In the genomic region with DNA sequence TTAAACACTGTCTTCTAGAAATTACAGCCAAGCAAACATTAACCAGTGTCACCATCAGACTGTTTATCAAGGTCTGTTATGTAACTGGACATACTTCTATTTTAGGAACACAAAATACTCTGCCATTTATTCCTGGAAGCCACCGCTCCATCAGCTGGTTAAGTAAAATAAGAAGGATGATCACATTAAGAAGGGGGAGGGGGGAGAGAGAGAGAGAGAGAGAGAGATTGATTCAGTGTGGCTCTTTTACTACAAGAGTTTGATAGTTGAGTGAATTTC, we compare ENCODE assay signal across 11 cellular contexts. TPM values are rescaled to one million over a fixed set of nuclear protein-coding genes. Genes with fewer than 3 reads are reported as not detected.
DNase-seq lines count a peak whose midpoint lies in the region; ATAC-seq and TF ChIP-seq lines count a peak whose summit lies in the region.
"Had no signal": no experiment of that assay in that cellular context is flagged by ENCODE, and none has a peak within 500 bp of the region (broad histone marks: within the 10 kb centered on the region; RNA-seq: fewer than 3 reads in every experiment).

No MANE protein-coding gene starts in this region.

- 0% methylated on average over 1 of the region's 1 CpG for WGBS in right lobe of liver (ENCODE audit: insufficient coverage, low coverage, low lambda C conversion rate, missing lambda C conversion rate)
- WGBS in lower leg skin, 2 donors = 21 to 42% methylated on average over 1 of the region's 1 CpG

- no peak overlapping the region for H3K4me3 Mint-ChIP-seq in activated T-helper 2 cell treated with anti-CD3 and anti-CD28 coated beads, Interferon-gamma antibody, Interleukin-2, Interleukin-4, amounts not matched to agents 10 μg/mL and 5 μg/mL and 100 μg/mL, durations not matched to agents 14 hours and 24 hours and 36 hours (ENCODE audit: low read depth)
- no peak overlapping the region for H3K4me3 Mint-ChIP-seq in stimulated activated naive B cell treated with anti-CD40 and anti-IgM and Interleukin-4, amounts not matched to agents 10 μg/mL and 1 μg/mL and 100 μg/mL, for 72 hours
- H3K4me3 Mint-ChIP-seq in nephron progenitor cell = no peak overlapping the region
- H3K4me3 Mint-ChIP-seq: GM23338 had no signal

- peak overlapping the region in 2 of 3 donors; percentile 67 to 72 for H3K27ac ChIP-seq in right lobe of liver

- H3K4me1 Mint-ChIP-seq in activated T-helper 2 cell treated with anti-CD3 and anti-CD28 coated beads, Interferon-gamma antibody, Interleukin-2, Interleukin-4, amounts not matched to agents 10 μg/mL and 5 μg/mL and 100 μg/mL, durations not matched to agents 14 hours and 24 hours and 36 hours (ENCODE audit: low read depth) = peaks cover 46% of the 10 kb centered on the region
- peaks cover 28 to 58% of the 10 kb centered on the region in 2 donors for H3K4me1 Mint-ChIP-seq in stimulated activated naive B cell treated with anti-CD40 and anti-IgM and Interleukin-4, amounts not matched to agents 10 μg/mL and 1 μg/mL and 100 μg/mL, for 72 hours
- peaks cover 35% of the 10 kb centered on the region for H3K4me1 Mint-ChIP-seq in nephron progenitor cell

- no peaks in the 10 kb centered on the region for H3K36me3 ChIP-seq in right lobe of liver

- TF ChIP-seq POLR2A in right lobe of liver (IDR thresholded peaks at IDR 0.05) (no peak), lower leg skin (IDR thresholded peaks at IDR 0.05) (no peak)

- peaks cover 60% of the 10 kb centered on the region for H3K36me3 Mint-ChIP-seq in activated T-helper 2 cell treated with anti-CD3 and anti-CD28 coated beads, Interferon-gamma antibody, Interleukin-2, Interleukin-4, amounts not matched to agents 10 μg/mL and 5 μg/mL and 100 μg/mL, durations not matched to agents 14 hours and 24 hours and 36 hours (ENCODE audit: low read depth)
- H3K36me3 Mint-ChIP-seq in stimulated activated naive B cell treated with anti-CD40 and anti-IgM and Interleukin-4, amounts not matched to agents 10 μg/mL and 1 μg/mL and 100 μg/mL, for 72 hours = peaks cover 30 to 48% of the 10 kb centered on the region in 2 donors
- H3K36me3 Mint-ChIP-seq in nephron progenitor cell (ENCODE audit: low read depth) = no peaks in the 10 kb centered on the region

- DNase-seq in NCI-H146 (lab: John Stamatoyannopoulos, UW) (peak; percentile 73), NCI-H146 treated with DMSO at 0.1 percent for 48 hours (lab: John Stamatoyannopoulos, UW; ENCODE audit: unreplicated experiment) (no peak), right lobe of liver (no peak), lower leg skin (ENCODE audit: low spot score in 2 of 2) (no peak), nephron progenitor cell (no peak)
- no peak for DNase-seq in activated T-helper 2 cell treated with anti-CD3 and anti-CD28 coated beads, Interferon-gamma antibody, Interleukin-2, Interleukin-4, amounts not matched to agents 10 μg/mL and 5 μg/mL and 100 μg/mL, durations not matched to agents 14 hours and 24 hours and 36 hours (ENCODE audit: low spot score)
- DNase-seq in stimulated activated naive B cell treated with anti-CD40 and anti-IgM and Interleukin-4, amounts not matched to agents 10 μg/mL and 1 μg/mL and 100 μg/mL, for 72 hours = no peak
- DNase-seq: MM.1S had no signal

- no peak for TF ChIP-seq CTCF in right lobe of liver (IDR thresholded peaks at IDR 0.05)
- no peak for TF ChIP-seq CTCF in lower leg skin (IDR thresholded peaks at IDR 0.05)
- TF ChIP-seq CTCF in nephron progenitor cell (IDR thresholded peaks at IDR 0.05) = no peak

- H3K9me3 Mint-ChIP-seq in activated T-helper 2 cell treated with anti-CD3 and anti-CD28 coated beads, Interferon-gamma antibody, Interleukin-2, Interleukin-4, amounts not matched to agents 10 μg/mL and 5 μg/mL and 100 μg/mL, durations not matched to agents 14 hours and 24 hours and 36 hours = no peaks in the 10 kb centered on the region
- H3K9me3 Mint-ChIP-seq in stimulated activated naive B cell treated with anti-CD40 and anti-IgM and Interleukin-4, amounts not matched to agents 10 μg/mL and 1 μg/mL and 100 μg/mL, for 72 hours = peaks cover 0 to 3% of the 10 kb centered on the region in 2 donors
- H3K9me3 Mint-ChIP-seq in nephron progenitor cell = no peaks in the 10 kb centered on the region
- H3K9me3 Mint-ChIP-seq: GM23338 had no signal

- ATAC-seq in right lobe of liver (peak; percentile 49 to 81 (median 52)), HG03521 (IDR thresholded peaks at IDR 0.05; ENCODE audit: unreplicated experiment) (no peak)
- ATAC-seq in stimulated activated naive B cell treated with anti-CD40 and anti-IgM and Interleukin-4, amounts not matched to agents 10 μg/mL and 1 μg/mL and 100 μg/mL, for 72 hours (replicated peaks) = no peak
- ATAC-seq: A549, GM23338 had no signal

- H3K27me3 ChIP-seq in right lobe of liver = no peaks in the 10 kb centered on the region

- no peaks in the 10 kb centered on the region for H3K27me3 Mint-ChIP-seq in activated T-helper 2 cell treated with anti-CD3 and anti-CD28 coated beads, Interferon-gamma antibody, Interleukin-2, Interleukin-4, amounts not matched to agents 10 μg/mL and 5 μg/mL and 100 μg/mL, durations not matched to agents 14 hours and 24 hours and 36 hours (ENCODE audit: low read depth)
- no peaks in the 10 kb centered on the region for H3K27me3 Mint-ChIP-seq in stimulated activated naive B cell treated with anti-CD40 and anti-IgM and Interleukin-4, amounts not matched to agents 10 μg/mL and 1 μg/mL and 100 μg/mL, for 72 hours
- H3K27me3 Mint-ChIP-seq in nephron progenitor cell (ENCODE audit: low read depth, poor library complexity) = peaks cover 34% of the 10 kb centered on the region

- H3K4me3 ChIP-seq in right lobe of liver = no peak overlapping the region
- H3K4me3 ChIP-seq in lower leg skin (ENCODE audit: low read depth, poor library complexity, severe bottlenecking) = no peak overlapping the region
- H3K4me3 ChIP-seq: A549, GM23338 had no signal

- peak overlapping the region; percentile 38 for H3K27ac Mint-ChIP-seq in activated T-helper 2 cell treated with anti-CD3 and anti-CD28 coated beads, Interferon-gamma antibody, Interleukin-2, Interleukin-4, amounts not matched to agents 10 μg/mL and 5 μg/mL and 100 μg/mL, durations not matched to agents 14 hours and 24 hours and 36 hours
- peak overlapping the region; percentile 22 for H3K27ac Mint-ChIP-seq in stimulated activated naive B cell treated with anti-CD40 and anti-IgM and Interleukin-4, amounts not matched to agents 10 μg/mL and 1 μg/mL and 100 μg/mL, for 72 hours
- H3K27ac Mint-ChIP-seq in nephron progenitor cell = no peak overlapping the region
- H3K27ac Mint-ChIP-seq: GM23338 had no signal

- H3K4me1 ChIP-seq in right lobe of liver = peaks cover 0 to 47% (median 13%) of the 10 kb centered on the region in 4 donors

- intact Hi-C loops in activated T-helper 2 cell treated with anti-CD3 and anti-CD28 coated beads, Interferon-gamma antibody, Interleukin-2, Interleukin-4, amounts not matched to agents 10 μg/mL and 5 μg/mL and 100 μg/mL, durations not matched to agents 14 hours and 24 hours and 36 hours (cut with micrococcal nuclease) = no loop called here
- intact Hi-C loops in right lobe of liver (cut with DNase I) (no loop called here), lower leg skin (cut with DNase I; ENCODE audit: low total_unique reads) (no loop called here)

- H3K9me3 ChIP-seq in right lobe of liver = no peaks in the 10 kb centered on the region
- H3K9me3 ChIP-seq: A549 had no signal

RNA-seq across cellular contexts. Expression of gene MBP, which starts 47.9 kb away (rescaled TPM):
- total RNA-seq in activated T-helper 2 cell treated with anti-CD3 and anti-CD28 coated beads, Interferon-gamma antibody, Interleukin-2, Interleukin-4, amounts not matched to agents 10 μg/mL and 5 μg/mL and 100 μg/mL, durations not matched to agents 14 hours and 24 hours and 36 hours = 53.7 and 54.3 TPM in 2 replicates
- total RNA-seq in right lobe of liver (10 to 100 TPM; 24.0 to 40.8 (median 27.6) TPM), lower leg skin (10 to 100 TPM; 45.0 to 60.0 (median 51.9) TPM)

Comparison
In these comparisons a context has a peak if more than half of its experiments do, and no peak if none do; other contexts are left out.
1. ATAC-seq: peak in right lobe of liver (4 of 4); none in stimulated activated naive B cell treated with anti-CD40 and anti-IgM and Interleukin-4, amounts not matched to agents 10 μg/mL and 1 μg/mL and 100 μg/mL, for 72 hours (0 of 2) and HG03521 (single experiment).